Comparison of ENCODE assay signal across 8 cellular contexts in genomic region chr20:56247954-56248782, GRCh38. TPM values are rescaled to one million over a fixed set of nuclear protein-coding genes. Genes with fewer than 3 reads are reported as not detected.
A peak's percentile ranks its signal among the peaks of the same experiment; 100 is the strongest.
DNase-seq lines count a peak whose midpoint lies in the region; ATAC-seq, FAIRE-seq and TF ChIP-seq lines count a peak whose summit lies in the region.

MC3R (plus strand) TSS chr20:56248732; CDS start chr20:56248844, 112 bp downstream.

- CTCF ChIA-PET in A549 (lab: Yijun Ruan, JAX), result interaction anchor here (0.5 to 2.4 kb wide), 10 partner anchors 9 to 327 kb away, joined by 3 to 38 read pairs (median 4); no protein-coding TSS in a partner anchor

- TF ChIP-seq CTCF in A549 (IDR thresholded peaks at IDR 0.05), result peak; percentile 62
- TF ChIP-seq CTCF in GM12864 (IDR thresholded peaks at IDR 0.05; ENCODE audit: low read depth, low read length, missing control alignments), result peak; percentile 88
- peak; percentile 73 for TF ChIP-seq CTCF in foreskin fibroblast (IDR thresholded peaks at IDR 0.05; ENCODE audit: low read depth, low read length)

- H3K4me3 ChIP-seq in A549 (no peak within 1 kb of the TSS), GM12864 (ENCODE audit: low read depth, low read length) (no peak within 1 kb of the TSS), foreskin fibroblast (ENCODE audit: low read depth in 1 of 2, low read length in 2 of 2) (no peak within 1 kb of the TSS)

- peak; percentile 56 to 62 for TF ChIP-seq RAD21 in A549 (conservative IDR thresholded peaks at IDR 0.05 in 1 of 2, IDR thresholded peaks at IDR 0.05 in 1 of 2)

- H3K4me1 ChIP-seq in A549, result no peaks in the 10 kb centered on the region

- DNase-seq in A549 (ENCODE audit: low read depth in 1 of 2, low spot score in 1 of 2) (peak; percentile 26 to 63), GM12864 (ENCODE audit: low read depth) (no peak), NCI-H82 (lab: John Stamatoyannopoulos, UW) (peak; percentile 79), foreskin fibroblast (peak in 1 of 2 donors; percentile 2), pulmonary artery endothelial cell (ENCODE audit: low read depth, low spot score) (peak; percentile 1), cortex of kidney (lab: John Stamatoyannopoulos, UW) (no peak)
- DNase-seq in activated T-cell treated with anti-CD3 and anti-CD28 coated beads, Interleukin-2, amount 50 U/mL, for 1 hour, result peak; percentile 33

- H3K27ac ChIP-seq in A549, result no peak within 1 kb of the TSS

- WGBS in A549 (ENCODE audit: missing lambda C conversion rate), result 5% methylated on average over 9 of the region's 9 CpGs

- FAIRE-seq in A549 (lab: Jason Lieb, UNC), result no peak

- no peak for TF ChIP-seq POLR2A in A549 (IDR thresholded peaks at IDR 0.05; ENCODE audit: low read length)

- no peak within 1 kb of the TSS for H3K4me2 ChIP-seq in A549

- TF ChIP-seq EP300 in A549 (IDR thresholded peaks at IDR 0.05), result no peak

- POLR2A ChIA-PET in A549 (lab: Yijun Ruan, JAX), result no interaction called here

- ATAC-seq in A549 (peak; percentile 90 to 96), HG03159 (IDR thresholded peaks at IDR 0.05; ENCODE audit: unreplicated experiment) (peak; percentile 70)

- H3K9me3 ChIP-seq in A549, result no peaks in the 10 kb centered on the region

TF ChIP-seq in A549, 52 proteins besides CTCF, POLR2A, EP300 and RAD21:
- TF ChIP-seq SMC3 (IDR thresholded peaks at IDR 0.05) (peak; percentile 51; the same call in 2 of the 3 replicates), NFE2L2 (conservative IDR thresholded peaks at IDR 0.05; ENCODE audit: low read length) (no peak)
TF ChIP-seq in A549: peak in this region for 1.

RNA-seq across cellular contexts. Expression of gene MC3R, which starts in this region (rescaled TPM):
- polyA plus RNA-seq in A549 (2011; rRNA removed) (not detected in 2 replicates), A549 (2017; fragmentation: RNase III; extraction: RNeasy Plus Mini Kit Qiagen cat#74134 plus additional on column Dnase treatment) (not detected in 3 replicates)
- polyA plus RNA-seq in A549 (2012; cell fraction: cytosol; rRNA removed), result not detected in 2 replicates
- not detected in 2 replicates for polyA plus RNA-seq in A549 (2012; cell fraction: nucleus; rRNA removed)
- not detected in 2 replicates for polyA minus RNA-seq in A549 (2011; rRNA and poly(A)+ RNA removed)
- not detected in 2 replicates for total RNA-seq in pulmonary artery endothelial cell

Comparison
In these comparisons a context has a peak if more than half of its experiments do, and no peak if none do; other contexts are left out.
1. Peak in DNase-seq and ATAC-seq in A549; RNA of the gene not detected or under 1 TPM.
2. Peak in DNase-seq in pulmonary artery endothelial cell; RNA of the gene not detected or under 1 TPM.
3. DNase-seq: peak in NCI-H82 (single experiment) and activated T-cell treated with anti-CD3 and anti-CD28 coated beads, Interleukin-2, amount 50 U/mL, for 1 hour (single experiment); none in GM12864 (single experiment) and cortex of kidney (single experiment).
4. Peak in every context shown above with its lines, with median percentiles within 50 percentile points of each other: CTCF ChIP-seq.